ENCODE assay signal across 17 cellular contexts in the genomic region with DNA sequence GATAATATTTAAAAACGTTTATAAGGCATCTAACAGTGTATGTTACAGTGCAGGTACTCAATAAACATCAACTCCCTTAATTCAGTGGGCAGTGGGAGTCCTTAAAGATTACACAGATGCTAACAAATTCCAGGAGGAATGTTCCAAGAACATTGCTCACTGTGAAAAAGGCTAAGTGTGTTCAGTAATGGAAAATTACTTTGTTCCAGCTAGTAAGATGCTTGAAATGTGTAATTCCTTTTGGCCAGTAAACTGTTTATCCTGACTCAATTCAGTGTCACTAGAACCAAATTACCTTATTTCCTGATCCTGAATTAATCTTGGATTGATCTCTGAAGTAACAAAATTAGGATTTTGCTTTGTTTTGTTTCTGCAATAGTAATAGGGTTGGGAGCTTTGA. TPM values are rescaled to one million over a fixed set of nuclear protein-coding genes. Genes with fewer than 3 reads are reported as not detected.
DNase-seq lines count a peak whose midpoint lies in the region; ATAC-seq and TF ChIP-seq lines count a peak whose summit lies in the region.
"Had no signal": no experiment of that assay in that cellular context is flagged by ENCODE, and none has a peak within 500 bp of the region (broad histone marks: within the 10 kb centered on the region; RNA-seq: fewer than 3 reads in every experiment).

No MANE protein-coding gene starts in this region.

- H3K27me3 Mint-ChIP-seq in activated T-cell treated with anti-CD3 and anti-CD28 coated beads, Interleukin-2, amount 50 U/mL, for 72 hours (ENCODE audit: low read depth) = peaks cover 4% of the 10 kb centered on the region
- H3K27me3 Mint-ChIP-seq: CD8-positive, alpha-beta memory T cell had no signal

- no peak overlapping the region for H3K27ac Mint-ChIP-seq in activated T-cell treated with anti-CD3 and anti-CD28 coated beads, Interleukin-2, amount 50 U/mL, for 72 hours
- H3K27ac Mint-ChIP-seq: CD8-positive, alpha-beta memory T cell; H9; IgD-negative memory B cell had no signal

- peak; percentile 32 for DNase-seq in HCEC 1CT
- DNase-seq in astrocyte of the spinal cord (ENCODE audit: low read depth, low spot score) = peak; percentile 16
- peak; percentile 5 for DNase-seq in fibroblast of peridontal ligament (ENCODE audit: extremely low read depth)
- peak; percentile 3 for DNase-seq in stromal cell of bone marrow (ENCODE audit: low read depth)
- DNase-seq in activated T-cell treated with anti-CD3 and anti-CD28 coated beads, Interleukin-2, amount 50 U/mL, for 72 hours = no peak
- DNase-seq in midbrain (lab: John Stamatoyannopoulos, UW) = no peak
- DNase-seq: CD8-positive, alpha-beta memory T cell; GF-D8; H9; NCI-H1694; NCI-H2081; NCI-H524 treated with DMSO at 0.1 percent for 48 hours; SJCRH30 had no signal

- ATAC-seq in activated T-cell treated with anti-CD3 and anti-CD28 coated beads, Interleukin-2, amount 50 U/mL, for 72 hours (replicated peaks in 1 of 2) = no peak
- no peak for ATAC-seq in HG03342 (IDR thresholded peaks at IDR 0.05; ENCODE audit: unreplicated experiment)
- ATAC-seq in GM19351 (IDR thresholded peaks at IDR 0.05; ENCODE audit: unreplicated experiment) = no peak

- no peak for TF ChIP-seq CTCF in astrocyte of the spinal cord (IDR thresholded peaks at IDR 0.05; ENCODE audit: low read depth, low read length)

- no peak overlapping the region for H3K4me3 ChIP-seq in astrocyte of the spinal cord (ENCODE audit: low read depth, low read length)
- H3K4me3 ChIP-seq: SJCRH30 had no signal

- H3K9me3 Mint-ChIP-seq in activated T-cell treated with anti-CD3 and anti-CD28 coated beads, Interleukin-2, amount 50 U/mL, for 72 hours = peaks cover 0 to 2% of the 10 kb centered on the region in 2 donors
- H3K9me3 Mint-ChIP-seq: H9, IgD-negative memory B cell had no signal

- in situ Hi-C loops in astrocyte of the spinal cord (cut with HindIII; ENCODE audit: low sequenced_read_pairs) = no loop called here

- no peak overlapping the region for H3K4me3 Mint-ChIP-seq in activated T-cell treated with anti-CD3 and anti-CD28 coated beads, Interleukin-2, amount 50 U/mL, for 72 hours
- H3K4me3 Mint-ChIP-seq: CD8-positive, alpha-beta memory T cell; H9; IgD-negative memory B cell had no signal

- no peaks in the 10 kb centered on the region for H3K4me1 Mint-ChIP-seq in activated T-cell treated with anti-CD3 and anti-CD28 coated beads, Interleukin-2, amount 50 U/mL, for 72 hours (ENCODE audit: low read depth)
- H3K4me1 Mint-ChIP-seq: CD8-positive, alpha-beta memory T cell; IgD-negative memory B cell had no signal

- H3K36me3 Mint-ChIP-seq in activated T-cell treated with anti-CD3 and anti-CD28 coated beads, Interleukin-2, amount 50 U/mL, for 72 hours (ENCODE audit: insufficient read depth in 2 of 2) = no peaks in the 10 kb centered on the region
- H3K36me3 Mint-ChIP-seq: CD8-positive, alpha-beta memory T cell; IgD-negative memory B cell had no signal

RNA-seq across cellular contexts. Expression of gene SEMA6D, which starts 54.2 kb away (rescaled TPM):
- total RNA-seq in activated T-cell treated with anti-CD3 and anti-CD28 coated beads, Interleukin-2, amount 50 U/mL, for 72 hours = not detected
- total RNA-seq: CD8-positive, alpha-beta memory T cell; OCI-LY7 had no signal

Comparison
In these comparisons a context has a peak if more than half of its experiments do, and no peak if none do; other contexts are left out.
1. DNase-seq: peak in HCEC 1CT (single experiment), astrocyte of the spinal cord (single experiment), fibroblast of peridontal ligament (single experiment) and stromal cell of bone marrow (single experiment); none in activated T-cell treated with anti-CD3 and anti-CD28 coated beads, Interleukin-2, amount 50 U/mL, for 72 hours (0 of 2) and midbrain (single experiment).